In the genomic region with DNA sequence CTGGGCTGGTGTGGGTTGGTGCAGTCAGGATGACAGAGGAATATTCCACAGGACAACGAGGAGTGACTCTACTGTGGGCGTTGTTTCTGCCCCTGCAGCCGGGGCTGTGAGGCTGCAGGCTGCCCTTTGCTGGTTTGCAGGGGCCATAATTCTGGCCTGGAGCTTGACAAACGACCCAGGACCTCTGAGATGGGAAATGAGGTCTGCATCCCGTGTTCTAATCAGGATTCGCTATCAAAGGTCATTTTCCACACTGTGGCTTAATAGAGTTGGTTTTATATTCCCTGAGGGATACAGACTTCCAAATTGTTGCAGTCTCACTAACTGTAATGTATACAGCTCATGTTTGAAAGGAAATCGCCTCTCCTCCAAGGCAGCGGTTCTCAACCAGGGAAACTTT, we compare ENCODE assay signal across 16 cellular contexts.
DNase-seq lines count a peak whose midpoint lies in the region; ATAC-seq and TF ChIP-seq lines count a peak whose summit lies in the region.
"Had no signal": no experiment of that assay in that cellular context is flagged by ENCODE, and none has a peak within 500 bp of the region (broad histone marks: within the 10 kb centered on the region; RNA-seq: fewer than 3 reads in every experiment).

No MANE protein-coding gene starts in this region.

- H2AFZ ChIP-seq in hepatocyte, result no peak overlapping the region

- peak overlapping the region; percentile 54 for H3K9ac ChIP-seq in adipocyte (ENCODE audit: low read length)

- CTCF ChIA-PET in activated CD8-positive, alpha-beta T cell treated with anti-CD3 and anti-CD28 coated beads, Interleukin-2, amount 10 ng/mL, durations not matched to agents 7 days and 5 days (lab: Charles Lee), result no interaction called here
- CTCF ChIA-PET in activated CD8-positive, alpha-beta T cell treated with anti-CD3 and anti-CD28 coated beads for 36 hours (lab: Charles Lee), result interaction anchor here (0.9 kb wide), 1 partner anchor 11 kb away, joined by 3 read pairs; no protein-coding TSS in a partner anchor

- H3K27ac ChIP-seq in hepatocyte, result peak overlapping the region; percentile 85
- no peak overlapping the region for H3K27ac ChIP-seq in esophagus muscularis mucosa (replicated peaks in 1 of 4)
- H3K27ac ChIP-seq: 22Rv1 had no signal

- H3K27me3 Mint-ChIP-seq in activated CD8-positive, alpha-beta T cell treated with anti-CD3 and anti-CD28 coated beads, Interleukin-2, amount 10 ng/mL, durations not matched to agents 7 days and 5 days (ENCODE audit: low read depth), result no peaks in the 10 kb centered on the region
- H3K27me3 Mint-ChIP-seq in activated CD8-positive, alpha-beta T cell treated with anti-CD3 and anti-CD28 coated beads for 36 hours, result no peaks in the 10 kb centered on the region

- H3K4me1 Mint-ChIP-seq in activated CD8-positive, alpha-beta T cell treated with anti-CD3 and anti-CD28 coated beads, Interleukin-2, amount 10 ng/mL, durations not matched to agents 7 days and 5 days (ENCODE audit: low read depth), result peaks cover 64% of the 10 kb centered on the region
- peaks cover 34% of the 10 kb centered on the region for H3K4me1 Mint-ChIP-seq in activated CD8-positive, alpha-beta T cell treated with anti-CD3 and anti-CD28 coated beads for 36 hours (ENCODE audit: low read depth)

- H3K4me3 ChIP-seq in adipocyte (ENCODE audit: low read length) (peak overlapping the region; percentile 43), hepatocyte (no peak overlapping the region), esophagus muscularis mucosa (no peak overlapping the region)

- H3K4me3 Mint-ChIP-seq in activated CD8-positive, alpha-beta T cell treated with anti-CD3 and anti-CD28 coated beads, Interleukin-2, amount 10 ng/mL, durations not matched to agents 7 days and 5 days, result no peak overlapping the region
- no peak overlapping the region for H3K4me3 Mint-ChIP-seq in activated CD8-positive, alpha-beta T cell treated with anti-CD3 and anti-CD28 coated beads for 36 hours

- no peak for TF ChIP-seq POLR2A in esophagus muscularis mucosa (IDR thresholded peaks at IDR 0.05; ENCODE audit: low read depth)

- H3K4me1 ChIP-seq in adipocyte (ENCODE audit: control insufficient read depth, insufficient read depth, low read length) (peaks cover 18% of the 10 kb centered on the region), hepatocyte (ENCODE audit: insufficient read depth) (peaks cover 20% of the 10 kb centered on the region), esophagus muscularis mucosa (peaks cover 6 to 27% (median 16%) of the 10 kb centered on the region in 4 donors)

- no peaks in the 10 kb centered on the region for H3K9me3 Mint-ChIP-seq in activated CD8-positive, alpha-beta T cell treated with anti-CD3 and anti-CD28 coated beads, Interleukin-2, amount 10 ng/mL, durations not matched to agents 7 days and 5 days (ENCODE audit: insufficient read depth)
- H3K9me3 Mint-ChIP-seq in activated CD8-positive, alpha-beta T cell treated with anti-CD3 and anti-CD28 coated beads for 36 hours, result no peaks in the 10 kb centered on the region

- peaks cover 38% of the 10 kb centered on the region for H3K36me3 Mint-ChIP-seq in activated CD8-positive, alpha-beta T cell treated with anti-CD3 and anti-CD28 coated beads, Interleukin-2, amount 10 ng/mL, durations not matched to agents 7 days and 5 days (ENCODE audit: low read depth)
- peaks cover 9% of the 10 kb centered on the region for H3K36me3 Mint-ChIP-seq in activated CD8-positive, alpha-beta T cell treated with anti-CD3 and anti-CD28 coated beads for 36 hours (ENCODE audit: low read depth)

- H3K36me3 ChIP-seq in adipocyte (ENCODE audit: control insufficient read depth, insufficient read depth, low read length, severe bottlenecking) (peaks cover 5% of the 10 kb centered on the region), hepatocyte (replicated peaks; ENCODE audit: insufficient read depth, low read depth) (no peaks in the 10 kb centered on the region), esophagus muscularis mucosa (no peaks in the 10 kb centered on the region)

- no peak for DNase-seq in activated CD8-positive, alpha-beta T cell treated with anti-CD3 and anti-CD28 coated beads, Interleukin-2, amount 10 ng/mL, durations not matched to agents 7 days and 5 days
- DNase-seq in activated CD8-positive, alpha-beta T cell treated with anti-CD3 and anti-CD28 coated beads for 36 hours, result no peak
- peak; percentile 45 for DNase-seq in adipocyte (ENCODE audit: low read depth)
- DNase-seq in hepatocyte (ENCODE audit: low spot score), result no peak
- peak; percentile 4 for DNase-seq in stromal cell of bone marrow (ENCODE audit: low read depth)
- no peak for DNase-seq in mucosa of gallbladder (ENCODE audit: low spot score)
- no peak for DNase-seq in activated CD8-positive, alpha-beta memory T cell treated with anti-CD3 and anti-CD28 coated beads for 24 hours
- no peak for DNase-seq in esophagus muscularis mucosa (ENCODE audit: extremely low spot score)
- DNase-seq: activated gamma-delta T cell treated with Interleukin-2 at 50 U/mL for 16 hours; effector CD4-positive, alpha-beta T cell; GF-D8; NCI-H2029; NCI-H774; SIG-M5; stimulated activated CD4-positive, alpha-beta T cell treated with anti-CD3 and anti-CD28 coated beads, Interleukin-1b, Interleukin-23, amount 100 ng/mL, for 48 hours had no signal

- no peak for TF ChIP-seq CTCF in activated CD8-positive, alpha-beta T cell treated with anti-CD3 and anti-CD28 coated beads for 36 hours (IDR thresholded peaks at IDR 0.05)
- TF ChIP-seq CTCF in hepatocyte (IDR thresholded peaks at IDR 0.05; ENCODE audit: poor library complexity), result no peak
- no peak for TF ChIP-seq CTCF in esophagus muscularis mucosa (IDR thresholded peaks at IDR 0.05)

- peak overlapping the region; percentile 42 for H3K4me2 ChIP-seq in hepatocyte

- no peak for ATAC-seq in activated CD8-positive, alpha-beta T cell treated with anti-CD3 and anti-CD28 coated beads, Interleukin-2, amount 10 ng/mL, durations not matched to agents 7 days and 5 days
- no peak for ATAC-seq in activated CD8-positive, alpha-beta T cell treated with anti-CD3 and anti-CD28 coated beads for 36 hours

- H3K9me2 ChIP-seq in hepatocyte (replicated peaks; ENCODE audit: insufficient read depth), result no peaks in the 10 kb centered on the region

- 63% methylated on average over 8 of the region's 8 CpGs for WGBS in hepatocyte (ENCODE audit: low lambda C conversion rate, missing lambda C conversion rate)
- 61% methylated on average over 8 of the region's 8 CpGs for WGBS in esophagus muscularis mucosa

- intact Hi-C loops in activated CD8-positive, alpha-beta T cell treated with anti-CD3 and anti-CD28 coated beads for 36 hours (cut with micrococcal nuclease), result no loop called here
- intact Hi-C loops in esophagus muscularis mucosa (cut with DNase I), result no loop called here

- peaks cover 25% of the 10 kb centered on the region for H3K79me2 ChIP-seq in hepatocyte

- TF ChIP-seq EP300 in esophagus muscularis mucosa (IDR thresholded peaks at IDR 0.05), result no peak

- peaks cover 3% of the 10 kb centered on the region for H4K20me1 ChIP-seq in hepatocyte (ENCODE audit: insufficient read depth, poor library complexity, severe bottlenecking)

- H3K9me3 ChIP-seq in adipocyte (ENCODE audit: control insufficient read depth, low read length) (no peaks in the 10 kb centered on the region), hepatocyte (ENCODE audit: low read depth) (no peaks in the 10 kb centered on the region), esophagus muscularis mucosa (no peaks in the 10 kb centered on the region)

- H3K27me3 ChIP-seq in adipocyte (replicated peaks; ENCODE audit: control insufficient read depth, insufficient read depth, low read length) (no peaks in the 10 kb centered on the region), hepatocyte (no peaks in the 10 kb centered on the region), esophagus muscularis mucosa (no peaks in the 10 kb centered on the region)

- peak overlapping the region; percentile 12 for H3K27ac Mint-ChIP-seq in activated CD8-positive, alpha-beta T cell treated with anti-CD3 and anti-CD28 coated beads, Interleukin-2, amount 10 ng/mL, durations not matched to agents 7 days and 5 days
- H3K27ac Mint-ChIP-seq in activated CD8-positive, alpha-beta T cell treated with anti-CD3 and anti-CD28 coated beads for 36 hours, result no peak overlapping the region

- POLR2A ChIA-PET in activated CD8-positive, alpha-beta T cell treated with anti-CD3 and anti-CD28 coated beads, Interleukin-2, amount 10 ng/mL, durations not matched to agents 7 days and 5 days (lab: Charles Lee), result no interaction called here
- POLR2A ChIA-PET in activated CD8-positive, alpha-beta T cell treated with anti-CD3 and anti-CD28 coated beads for 36 hours (lab: Charles Lee), result no interaction called here

Comparison
In these comparisons a context has a peak if more than half of its experiments do, and no peak if none do; other contexts are left out.
1. DNase-seq: peak in adipocyte (single experiment) and stromal cell of bone marrow (single experiment); none in activated CD8-positive, alpha-beta T cell treated with anti-CD3 and anti-CD28 coated beads, Interleukin-2, amount 10 ng/mL, durations not matched to agents 7 days and 5 days (single experiment), activated CD8-positive, alpha-beta T cell treated with anti-CD3 and anti-CD28 coated beads for 36 hours (single experiment), hepatocyte (single experiment), mucosa of gallbladder (single experiment), activated CD8-positive, alpha-beta memory T cell treated with anti-CD3 and anti-CD28 coated beads for 24 hours (single experiment) and esophagus muscularis mucosa (single experiment).